ENCODE assay signal across 8 cellular contexts in genomic region chr9:89428901-89429890, GRCh38.
DNase-seq lines count a peak whose midpoint lies in the region; ATAC-seq, FAIRE-seq and TF ChIP-seq lines count a peak whose summit lies in the region.

No MANE protein-coding gene starts in this region.

- H3K9me3 ChIP-seq in Peyer's patch (no peaks in the 10 kb centered on the region), osteoblast (ENCODE audit: low read depth, low read length) (no peaks in the 10 kb centered on the region)

- no peak for ATAC-seq in Right ventricle myocardium inferior
- no peak for ATAC-seq in HG03139 (IDR thresholded peaks at IDR 0.05; ENCODE audit: unreplicated experiment)

- H3K36me3 ChIP-seq in Peyer's patch: no peaks in the 10 kb centered on the region
- H3K36me3 ChIP-seq in bronchial epithelial cell (ENCODE audit: control insufficient read depth, insufficient read depth, low read length): no peaks in the 10 kb centered on the region
- no peaks in the 10 kb centered on the region for H3K36me3 ChIP-seq in osteoblast (ENCODE audit: insufficient read depth, low read length)

- DNase-seq in GM12891 (ENCODE audit: insufficient read length, low spot score) (peak; percentile 66), Peyer's patch (peak in 2 of 3 donors; percentile 68 to 81), bronchial epithelial cell (ENCODE audit: low read depth) (no peak), osteoblast (ENCODE audit: insufficient read length, low spot score, missing footprints) (peak; percentile 75), Right ventricle myocardium inferior (ENCODE audit: missing footprints) (no peak), middle frontal gyrus (ENCODE audit: extremely low spot score, low spot score) (no peak), NCI-H510A (lab: John Stamatoyannopoulos, UW) (no peak)

- H3K4me1 ChIP-seq in Peyer's patch (peaks cover 0 to 51% (median 44%) of the 10 kb centered on the region in 4 donors), osteoblast (ENCODE audit: insufficient read depth, low read length) (peaks cover 3% of the 10 kb centered on the region)

- intact Hi-C loops in Right ventricle myocardium inferior (cut with DNase I): loop anchor here (10.0 kb wide), 1 partner anchor 64 kb away; no protein-coding TSS in a partner anchor

- no peak overlapping the region for H2AFZ ChIP-seq in osteoblast (ENCODE audit: low read length)

- TF ChIP-seq CTCF in Peyer's patch (IDR thresholded peaks at IDR 0.05) (peak; percentile 27 to 50 (median 42)), bronchial epithelial cell (IDR thresholded peaks at IDR 0.05; ENCODE audit: insufficient read depth, low read length, severe bottlenecking) (peak; percentile 22), osteoblast (IDR thresholded peaks at IDR 0.05; ENCODE audit: extremely low read depth, low read depth, low read length) (peak; percentile 23)

- no peak overlapping the region for H3K4me2 ChIP-seq in osteoblast (ENCODE audit: insufficient read depth, low read length)

- H3K79me2 ChIP-seq in osteoblast (ENCODE audit: insufficient read depth, low read length): no peaks in the 10 kb centered on the region

- FAIRE-seq in GM12891 (lab: Jason Lieb, UNC) (peak; percentile 93), bronchial epithelial cell (lab: Jason Lieb, UNC) (no peak)

- no peaks in the 10 kb centered on the region for H4K20me1 ChIP-seq in osteoblast (ENCODE audit: insufficient read depth, low read length)

- H3K27me3 ChIP-seq in Peyer's patch (no peaks in the 10 kb centered on the region), bronchial epithelial cell (ENCODE audit: control insufficient read depth, insufficient read depth, low read length) (peaks cover 2% of the 10 kb centered on the region), osteoblast (ENCODE audit: insufficient read depth, low read length) (no peaks in the 10 kb centered on the region)

- H3K4me3 ChIP-seq in Peyer's patch: no peak overlapping the region
- H3K4me3 ChIP-seq in bronchial epithelial cell (ENCODE audit: low read depth, low read length): no peak overlapping the region
- H3K4me3 ChIP-seq in osteoblast (ENCODE audit: insufficient read depth, low read length): no peak overlapping the region

- TF ChIP-seq POLR2A in GM12891 (IDR thresholded peaks at IDR 0.05; ENCODE audit: low read depth, low read length): no peak
- no peak for TF ChIP-seq POLR2A in Peyer's patch (IDR thresholded peaks at IDR 0.05)

- H3K27ac ChIP-seq in Peyer's patch (peak overlapping the region in 2 of 4 donors; percentile 45 to 46), osteoblast (ENCODE audit: low read depth, low read length) (no peak overlapping the region)

TF ChIP-seq in GM12891, 5 proteins besides CTCF, POLR2A, EP300 and RAD21:
- TF ChIP-seq POU2F2 (IDR thresholded peaks at IDR 0.05; ENCODE audit: low read depth, low read length) (no peak; the same call in 1 of the 2 replicates), POLR2AphosphoS5 (IDR thresholded peaks at IDR 0.05; ENCODE audit: low read depth, low read length) (no peak), SPI1 (IDR thresholded peaks at IDR 0.05; ENCODE audit: low read depth, low read length) (no peak), TAF1 (IDR thresholded peaks at IDR 0.05; ENCODE audit: low read depth, low read length) (no peak), PAX5 (IDR thresholded peaks at IDR 0.05; ENCODE audit: insufficient read depth, low read length, severe bottlenecking) (no peak)

Comparison
In these comparisons a context has a peak if more than half of its experiments do, and no peak if none do; other contexts are left out.
1. DNase-seq: peak in GM12891 (single experiment), Peyer's patch (2 of 3) and osteoblast (single experiment); none in bronchial epithelial cell (single experiment), Right ventricle myocardium inferior (single experiment), middle frontal gyrus (single experiment) and NCI-H510A (single experiment).
2. Peak in every context shown above with its lines, with median percentiles within 50 percentile points of each other: CTCF ChIP-seq.